In genomic region chr6:43054206-43054943, GRCh38 we compare ENCODE assay signal across 8 cellular contexts. TPM values are rescaled to one million over a fixed set of nuclear protein-coding genes. Genes with fewer than 3 reads are reported as not detected.
A peak's percentile ranks its signal among the peaks of the same experiment; 100 is the strongest.
DNase-seq lines count a peak whose midpoint lies in the region; ATAC-seq lines count a peak whose summit lies in the region.

No MANE protein-coding gene starts in this region.

- H3K36me3 Mint-ChIP-seq in activated T-helper 17 cell treated with anti-CD3 and anti-CD28 coated beads, Interleukin-2, amount 50 U/mL, for 72 hours (ENCODE audit: low read depth), result peaks cover 77% of the 10 kb centered on the region

- DNase-seq in DMS53 (lab: John Stamatoyannopoulos, UW), result peak; percentile 59
- DNase-seq in DMS53 treated with DMSO at 0.1 percent for 48 hours (lab: John Stamatoyannopoulos, UW; ENCODE audit: unreplicated experiment), result no peak
- DNase-seq in stimulated activated naive CD8-positive, alpha-beta T cell treated with anti-CD3 and anti-CD28 coated beads, Interleukin-15, amount 100 ng/mL, for 72 hours, result no peak
- no peak for DNase-seq in SHP77 treated with DMSO at 0.1 percent for 48 hours (lab: John Stamatoyannopoulos, UW)
- no peak for DNase-seq in G401 (ENCODE audit: low spot score)

- in situ Hi-C loops in G401 (cut with HindIII; ENCODE audit: low sequenced_read_pairs), result no loop called here

- H3K27ac Mint-ChIP-seq in activated T-helper 17 cell treated with anti-CD3 and anti-CD28 coated beads, Interleukin-2, amount 50 U/mL, for 72 hours, result peak overlapping the region; percentile 95
- peak overlapping the region; percentile 98 to 99 for H3K27ac Mint-ChIP-seq in stimulated activated naive CD8-positive, alpha-beta T cell treated with anti-CD3 and anti-CD28 coated beads, Interleukin-15, amount 100 ng/mL, for 72 hours

- H3K27me3 Mint-ChIP-seq in activated T-helper 17 cell treated with anti-CD3 and anti-CD28 coated beads, Interleukin-2, amount 50 U/mL, for 72 hours, result no peaks in the 10 kb centered on the region
- no peaks in the 10 kb centered on the region for H3K27me3 Mint-ChIP-seq in stimulated activated naive CD8-positive, alpha-beta T cell treated with anti-CD3 and anti-CD28 coated beads, Interleukin-15, amount 100 ng/mL, for 72 hours

- H3K4me3 Mint-ChIP-seq in activated T-helper 17 cell treated with anti-CD3 and anti-CD28 coated beads, Interleukin-2, amount 50 U/mL, for 72 hours, result peak overlapping the region; percentile 90
- peak overlapping the region; percentile 98 to 99 for H3K4me3 Mint-ChIP-seq in stimulated activated naive CD8-positive, alpha-beta T cell treated with anti-CD3 and anti-CD28 coated beads, Interleukin-15, amount 100 ng/mL, for 72 hours

- H3K4me1 Mint-ChIP-seq in activated T-helper 17 cell treated with anti-CD3 and anti-CD28 coated beads, Interleukin-2, amount 50 U/mL, for 72 hours, result peaks cover 32% of the 10 kb centered on the region
- H3K4me1 Mint-ChIP-seq in stimulated activated naive CD8-positive, alpha-beta T cell treated with anti-CD3 and anti-CD28 coated beads, Interleukin-15, amount 100 ng/mL, for 72 hours, result peaks cover 67% of the 10 kb centered on the region

- peak overlapping the region; percentile 94; the same call in 1 of the 2 replicates for H3K4me3 ChIP-seq in iPS-18c (ENCODE audit: insufficient read depth, low read depth, low read length)

- no peaks in the 10 kb centered on the region for H3K9me3 Mint-ChIP-seq in activated T-helper 17 cell treated with anti-CD3 and anti-CD28 coated beads, Interleukin-2, amount 50 U/mL, for 72 hours
- H3K9me3 Mint-ChIP-seq in stimulated activated naive CD8-positive, alpha-beta T cell treated with anti-CD3 and anti-CD28 coated beads, Interleukin-15, amount 100 ng/mL, for 72 hours, result no peaks in the 10 kb centered on the region

- no peak for ATAC-seq in activated T-helper 17 cell treated with anti-CD3 and anti-CD28 coated beads, Interleukin-2, amount 50 U/mL, for 72 hours (replicated peaks)
- ATAC-seq in stimulated activated naive CD8-positive, alpha-beta T cell treated with anti-CD3 and anti-CD28 coated beads, Interleukin-15, amount 100 ng/mL, for 72 hours, result no peak
- no peak for ATAC-seq in GM18517 (IDR thresholded peaks at IDR 0.05; ENCODE audit: unreplicated experiment)

- H3K9me3 ChIP-seq in iPS-18c (ENCODE audit: control insufficient read depth, insufficient read depth, low read length), result peaks cover 2% of the 10 kb centered on the region

RNA-seq across cellular contexts. Expression of gene CUL7, which starts 0.7 kb away (rescaled TPM):
- total RNA-seq in activated T-helper 17 cell treated with anti-CD3 and anti-CD28 coated beads, Interleukin-2, amount 50 U/mL, for 72 hours, result 10 to 100 TPM; 11.4 to 22.3 TPM
- total RNA-seq in G401 (2014; rRNA removed; shearing (Covaris generic)), result 29.0 and 33.1 TPM in 2 replicates

RNA-seq across cellular contexts. Expression of gene MRPL2, which starts 4.9 kb away (rescaled TPM):
- 10 to 100 TPM; 65.2 to 67.3 TPM for total RNA-seq in activated T-helper 17 cell treated with anti-CD3 and anti-CD28 coated beads, Interleukin-2, amount 50 U/mL, for 72 hours
- total RNA-seq in G401 (2014; rRNA removed; shearing (Covaris generic)), result 51.0 and 92.2 TPM in 2 replicates

RNA-seq across cellular contexts. Expression of gene KLC4, which starts 5.1 kb away (rescaled TPM):
- total RNA-seq in activated T-helper 17 cell treated with anti-CD3 and anti-CD28 coated beads, Interleukin-2, amount 50 U/mL, for 72 hours, result 10 to 100 TPM; 19.7 to 31.4 TPM
- total RNA-seq in G401 (2014; rRNA removed; shearing (Covaris generic)), result 13.8 and 14.1 TPM in 2 replicates

RNA-seq across cellular contexts. Expression of gene PTK7, which starts 21.7 kb away (rescaled TPM):
- total RNA-seq in activated T-helper 17 cell treated with anti-CD3 and anti-CD28 coated beads, Interleukin-2, amount 50 U/mL, for 72 hours, result 1 to 10 TPM in 1 of 2 donors, under 1 TPM in 1; 0.56 to 1.0 TPM
- total RNA-seq in G401 (2014; rRNA removed; shearing (Covaris generic)), result 237 and 257 TPM in 2 replicates

RNA-seq across cellular contexts. Expression of gene RRP36, which starts 33.0 kb away (rescaled TPM):
- 10 to 100 TPM; 31.4 to 78.1 TPM for total RNA-seq in activated T-helper 17 cell treated with anti-CD3 and anti-CD28 coated beads, Interleukin-2, amount 50 U/mL, for 72 hours
- total RNA-seq in G401 (2014; rRNA removed; shearing (Covaris generic)), result 140 and 164 TPM in 2 replicates
